In genomic region chr14:56390859-56391258, GRCh38 we compare ENCODE assay signal across 22 cellular contexts.
DNase-seq lines count a peak whose midpoint lies in the region; ATAC-seq, FAIRE-seq and TF ChIP-seq lines count a peak whose summit lies in the region.
"Had no signal": no experiment of that assay in that cellular context is flagged by ENCODE, and none has a peak within 500 bp of the region (broad histone marks: within the 10 kb centered on the region; RNA-seq: fewer than 3 reads in every experiment).

No MANE protein-coding gene starts in this region.

- no peaks in the 10 kb centered on the region for H3K79me2 ChIP-seq in Karpas-422 (ENCODE audit: low read length)

- H3K4me2 ChIP-seq in Karpas-422 (ENCODE audit: low read depth, low read length, poor library complexity, severe bottlenecking) = no peak overlapping the region
- H3K4me2 ChIP-seq: KMS-11 had no signal

- H3K4me1 Mint-ChIP-seq in WTC11 = no peaks in the 10 kb centered on the region
- H3K4me1 Mint-ChIP-seq: CD4-positive, alpha-beta memory T cell had no signal

- H3K4me3 ChIP-seq in Karpas-422 (ENCODE audit: low read length) = no peak overlapping the region
- H3K4me3 ChIP-seq in heart right ventricle = no peak overlapping the region
- H3K4me3 ChIP-seq: right atrium auricular region had no signal

- no peak overlapping the region for H2AFZ ChIP-seq in Karpas-422 (ENCODE audit: low read length)

- DNase-seq in D721Med (ENCODE audit: insufficient read length, low spot score) (no peak), Karpas-422 (peak; percentile 65), WTC11 (ENCODE audit: low spot score) (no peak), kidney tubule cell (ENCODE audit: low spot score) (peak; percentile 5), NOMO-1 (lab: John Stamatoyannopoulos, UW; ENCODE audit: unreplicated experiment in 2 of 2) (no peak), heart right ventricle (no peak)
- DNase-seq in stimulated activated CD8-positive, alpha-beta memory T cell treated with anti-CD3 and anti-CD28 coated beads, Interleukin-4, amount 100 ng/mL, for 48 hours = no peak
- DNase-seq: activated CD4-positive, alpha-beta T cell treated with anti-CD3 and anti-CD28 coated beads, Interleukin-2, amount 50 U/mL, for 1 hour; activated CD8-positive, alpha-beta memory T cell treated with anti-CD3 and anti-CD28 coated beads, Interleukin-2, amount 50 U/mL, for 48 hours; activated effector memory CD4-positive, alpha-beta T cell treated with anti-CD3 and anti-CD28 coated beads, Interleukin-2, amount 50 U/mL, for 16 hours; CD4-positive, alpha-beta memory T cell; cortex of kidney; foreskin fibroblast; left colon; naive thymus-derived CD8-positive, alpha-beta T cell; NCI-H1105; NCI-H524 treated with DMSO at 0.1 percent for 48 hours; SHP77 treated with DMSO at 0.1 percent for 48 hours; stimulated activated CD4-positive, alpha-beta T cell treated with anti-CD3 and anti-CD28 coated beads, Interleukin-12 subunit alpha, Interleukin-12 subunit beta, amount 100 ng/mL, for 4 hours had no signal

- TF ChIP-seq CTCF in D721Med (IDR thresholded peaks at IDR 0.05; ENCODE audit: insufficient read depth, missing control alignments) = peak; percentile 2
- no peak for TF ChIP-seq CTCF in WTC11 (IDR thresholded peaks at IDR 0.05)
- TF ChIP-seq CTCF in heart right ventricle (IDR thresholded peaks at IDR 0.05) = no peak

- H3K27ac ChIP-seq in Karpas-422 (ENCODE audit: low read length) = no peak overlapping the region
- H3K27ac ChIP-seq in heart right ventricle = no peak overlapping the region
- H3K27ac ChIP-seq: KMS-11, right atrium auricular region had no signal

- no peak overlapping the region for H3K27ac Mint-ChIP-seq in WTC11
- H3K27ac Mint-ChIP-seq: CD4-positive, alpha-beta memory T cell; naive thymus-derived CD8-positive, alpha-beta T cell had no signal

- H3K9me3 ChIP-seq in Karpas-422 (ENCODE audit: low read length) = no peaks in the 10 kb centered on the region
- peaks cover 0 to 15% (median 4%) of the 10 kb centered on the region in 11 donors for H3K9me3 ChIP-seq in heart right ventricle

- peak; percentile 77 for ATAC-seq in WTC11
- no peak for ATAC-seq in heart right ventricle
- ATAC-seq: left colon; naive thymus-derived CD8-positive, alpha-beta T cell had no signal

- intact Hi-C loops in heart right ventricle (cut with DNase I) = no loop called here

- H3K27me3 ChIP-seq in Karpas-422 (ENCODE audit: low read length) = no peaks in the 10 kb centered on the region
- no peaks in the 10 kb centered on the region for H3K27me3 ChIP-seq in heart right ventricle
- H3K27me3 ChIP-seq: right atrium auricular region had no signal

- no peak overlapping the region for H3K9ac ChIP-seq in Karpas-422 (ENCODE audit: low read length)
- H3K9ac ChIP-seq: KMS-11 had no signal

- H3K36me3 ChIP-seq in Karpas-422 (ENCODE audit: insufficient read depth, low read length) (no peaks in the 10 kb centered on the region), heart right ventricle (no peaks in the 10 kb centered on the region)
- H3K36me3 ChIP-seq: right atrium auricular region had no signal

- FAIRE-seq in D721Med (lab: Jason Lieb, UNC) = no peak
- FAIRE-seq: GM19239 had no signal

- 77 to 79% methylated on average over 1 of the region's 1 CpG for WGBS in heart right ventricle, 2 donors

- H4K20me1 ChIP-seq in Karpas-422 (ENCODE audit: insufficient read depth, low read depth, low read length) = no peaks in the 10 kb centered on the region

- POLR2A ChIA-PET in WTC11 (lab: Charles Lee) = no interaction called here

- no peak overlapping the region for H3K4me3 Mint-ChIP-seq in WTC11
- H3K4me3 Mint-ChIP-seq: CD4-positive, alpha-beta memory T cell; naive thymus-derived CD8-positive, alpha-beta T cell had no signal

- H3K9me2 ChIP-seq in Karpas-422 (replicated peaks; ENCODE audit: insufficient read depth, low read length) = no peaks in the 10 kb centered on the region

- peaks cover 17% of the 10 kb centered on the region for H3K9me3 Mint-ChIP-seq in WTC11

- H3K4me1 ChIP-seq in Karpas-422 (ENCODE audit: low read length) (no peaks in the 10 kb centered on the region), heart right ventricle (peaks cover 0 to 5% (median 0%) of the 10 kb centered on the region in 9 donors)
- H3K4me1 ChIP-seq: right atrium auricular region had no signal

- H3K27me3 Mint-ChIP-seq in WTC11 (ENCODE audit: low read depth) = no peaks in the 10 kb centered on the region

- peaks cover 2% of the 10 kb centered on the region; the same call in 1 of the 2 replicates for H3K36me3 Mint-ChIP-seq in WTC11

- CTCF ChIA-PET in WTC11 (lab: Charles Lee) = interaction anchor here (0.5 to 1.8 kb wide), 6 partner anchors 9 to 945 kb away, joined by 3 to 6 read pairs (median 4); no protein-coding TSS in a partner anchor

TF ChIP-seq in WTC11, 78 proteins besides CTCF, POLR2A, EP300 and RAD21:
- TF ChIP-seq ETV6 (CRISPR knock-in tag; IDR thresholded peaks at IDR 0.05) = no peak

Comparison
In these comparisons a context has a peak if more than half of its experiments do, and no peak if none do; other contexts are left out.
1. DNase-seq: peak in Karpas-422 (single experiment) and kidney tubule cell (single experiment); none in D721Med (single experiment), WTC11 (single experiment), stimulated activated CD8-positive, alpha-beta memory T cell treated with anti-CD3 and anti-CD28 coated beads, Interleukin-4, amount 100 ng/mL, for 48 hours (single experiment), NOMO-1 (0 of 2) and heart right ventricle (0 of 2).